In the genomic region with DNA sequence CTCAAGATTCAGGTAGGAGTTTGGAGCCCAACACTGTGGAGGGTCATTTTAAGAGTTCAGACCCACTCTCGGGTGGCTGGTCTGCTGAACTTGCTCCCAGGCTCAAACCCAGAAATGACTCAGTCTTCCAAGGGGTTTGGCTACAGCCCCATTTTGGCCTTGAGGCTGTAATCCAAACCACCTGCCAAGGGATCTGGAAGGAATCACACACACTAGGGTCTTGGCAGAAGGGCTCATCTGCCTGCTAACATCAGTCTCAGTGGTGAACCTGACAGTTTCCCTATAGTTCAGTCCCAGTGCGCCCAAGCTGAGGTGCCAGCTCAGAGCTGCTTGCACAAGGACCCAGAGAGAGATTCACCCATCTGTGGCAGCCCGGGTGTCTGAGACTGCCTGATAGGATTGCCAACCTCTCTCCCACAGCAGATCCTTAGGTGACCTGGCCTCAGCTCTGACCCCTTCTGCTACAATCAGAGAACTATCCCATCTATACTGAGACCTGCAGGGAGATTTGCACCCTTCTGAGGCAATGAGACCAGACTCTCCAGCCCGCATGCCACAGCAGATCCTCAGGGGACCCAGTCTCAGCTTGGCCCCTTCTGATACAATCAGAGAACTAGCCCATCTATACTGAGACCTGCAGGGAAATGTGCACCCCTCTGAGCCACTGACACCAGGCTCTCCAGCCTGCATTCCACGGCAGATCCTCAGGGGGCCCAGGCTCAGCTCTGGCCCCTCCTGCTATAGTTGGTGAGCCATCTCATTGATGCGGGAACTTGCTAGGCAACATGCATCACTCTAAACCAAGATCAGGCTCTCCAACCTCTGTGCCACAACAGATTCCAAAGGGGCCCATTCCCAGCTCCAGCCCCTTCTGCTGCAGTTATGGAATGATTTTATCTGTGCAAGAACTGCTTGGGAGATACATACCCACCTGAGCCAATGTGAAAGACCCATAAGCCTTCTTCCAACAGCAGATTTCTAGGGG, we compare ENCODE assay signal across 16 cellular contexts. TPM values are rescaled to one million over a fixed set of nuclear protein-coding genes. Genes with fewer than 3 reads are reported as not detected.
DNase-seq lines count a peak whose midpoint lies in the region; ATAC-seq and TF ChIP-seq lines count a peak whose summit lies in the region.
"Had no signal": no experiment of that assay in that cellular context is flagged by ENCODE, and none has a peak within 500 bp of the region (broad histone marks: within the 10 kb centered on the region; RNA-seq: fewer than 3 reads in every experiment).

No MANE protein-coding gene starts in this region.

- H3K9me3 ChIP-seq in right atrium auricular region, result peaks cover 0 to 17% of the 10 kb centered on the region in 2 donors
- H3K9me3 ChIP-seq in lower lobe of right lung, result peaks cover 11% of the 10 kb centered on the region
- H3K9me3 ChIP-seq: colonic mucosa had no signal

- DNase-seq in Right ventricle myocardium superior, result no peak
- DNase-seq in right atrium auricular region (ENCODE audit: low spot score), result no peak
- DNase-seq in dedifferentiated amniotic fluid mesenchymal stem cell (ENCODE audit: extremely low spot score), result peak; percentile 22
- no peak for DNase-seq in lower lobe of right lung
- DNase-seq in SIG-M5 treated with dmso at 0.1 percent for 504 hours (lab: John Stamatoyannopoulos, UW; ENCODE audit: unreplicated experiment), result no peak
- DNase-seq in NAMALWA (ENCODE audit: low spot score), result no peak
- no peak for DNase-seq in activated CD8-positive, alpha-beta memory T cell treated with anti-CD3 and anti-CD28 coated beads, Interleukin-2, amount 50 U/mL, for 4 hours
- DNase-seq: 8988T; activated CD8-positive, alpha-beta T cell treated with anti-CD3 and anti-CD28 coated beads for 36 hours; CD8-positive, alpha-beta memory T cell; colonic mucosa; HCEC 1CT; naive thymus-derived CD4-positive, alpha-beta T cell; NCI-H1048; NCI-H774 had no signal

- H3K4me1 ChIP-seq in right atrium auricular region (no peaks in the 10 kb centered on the region), lower lobe of right lung (no peaks in the 10 kb centered on the region)
- H3K4me1 ChIP-seq: colonic mucosa had no signal

- TF ChIP-seq CTCF in right atrium auricular region (IDR thresholded peaks at IDR 0.05), result no peak
- TF ChIP-seq CTCF in lower lobe of right lung (IDR thresholded peaks at IDR 0.05), result no peak

- ATAC-seq in Right ventricle myocardium superior (ENCODE audit: poor library complexity), result peak; percentile 58
- ATAC-seq in lower lobe of right lung, result peak; percentile 24 to 35
- no peak for ATAC-seq in HG03196 (IDR thresholded peaks at IDR 0.05; ENCODE audit: unreplicated experiment)
- ATAC-seq: activated CD8-positive, alpha-beta T cell treated with anti-CD3 and anti-CD28 coated beads for 36 hours; naive thymus-derived CD4-positive, alpha-beta T cell had no signal

- H3K27me3 ChIP-seq in right atrium auricular region (no peaks in the 10 kb centered on the region), lower lobe of right lung (ENCODE audit: low read depth) (no peaks in the 10 kb centered on the region)
- H3K27me3 ChIP-seq: colonic mucosa had no signal

- H3K36me3 ChIP-seq in right atrium auricular region (no peaks in the 10 kb centered on the region), lower lobe of right lung (no peaks in the 10 kb centered on the region)
- H3K36me3 ChIP-seq: colonic mucosa had no signal

- H3K27ac ChIP-seq in right atrium auricular region (no peak overlapping the region), lower lobe of right lung (no peak overlapping the region)
- H3K27ac ChIP-seq: colonic mucosa had no signal

- H3K4me3 ChIP-seq in right atrium auricular region, result no peak overlapping the region
- H3K4me3 ChIP-seq in lower lobe of right lung, result no peak overlapping the region
- H3K4me3 ChIP-seq: colonic mucosa had no signal

- intact Hi-C loops in Right ventricle myocardium superior (cut with DNase I), result no loop called here
- intact Hi-C loops in lower lobe of right lung (cut with DNase I), result no loop called here

RNA-seq across cellular contexts. Expression of gene THBS2, which starts 48.2 kb away (rescaled TPM):
- 8.6 TPM for total RNA-seq in Right ventricle myocardium superior
- 10 to 100 TPM; 16.2 to 24.5 TPM for total RNA-seq in right atrium auricular region
- total RNA-seq in lower lobe of right lung, result 8.8 TPM
- total RNA-seq: activated CD8-positive, alpha-beta T cell treated with anti-CD3 and anti-CD28 coated beads for 36 hours; CD8-positive, alpha-beta memory T cell; naive thymus-derived CD4-positive, alpha-beta T cell had no signal
